In genomic region chr12:57085999-57086950, GRCh38 we compare ENCODE assay signal across 8 cellular contexts. TPM values are rescaled to one million over a fixed set of nuclear protein-coding genes. Genes with fewer than 3 reads are reported as not detected.
DNase-seq lines count a peak whose midpoint lies in the region; ATAC-seq, FAIRE-seq and TF ChIP-seq lines count a peak whose summit lies in the region.

No MANE protein-coding gene starts in this region.

- TSS peak; percentile 79 for BruUV-seq in HCT116 (replicated peaks; lab: Mats Ljungman, UMichigan)

- peak overlapping the region; percentile 59 to 82 for H3K4me3 ChIP-seq in HCT116 (replicated peaks in 1 of 2; ENCODE audit: low read depth in 1 of 2, low read length in 2 of 2)
- H3K4me3 ChIP-seq in SJSA1, result peak overlapping the region; percentile 55
- H3K4me3 ChIP-seq in astrocyte (ENCODE audit: insufficient read depth, low read depth, low read length), result peak overlapping the region; percentile 83
- peak overlapping the region; percentile 73 for H3K4me3 ChIP-seq in iPS-11a (ENCODE audit: low read depth, low read length)
- peak overlapping the region; percentile 67 for H3K4me3 ChIP-seq in skeletal muscle cell (ENCODE audit: low read depth, low read length)

- TF ChIP-seq CTCF in HCT116 (IDR thresholded peaks at IDR 0.05 in 2 of 3, conservative IDR thresholded peaks at IDR 0.05 in 1 of 3; ENCODE audit: borderline replicate concordance in 1 of 3, insufficient read depth in 1 of 3, low read depth in 2 of 3, low read length in 2 of 3), result peak in 2 of 3 experiments; percentile 18 to 51; a peak in 2 of 6 replicates
- peak; percentile 26 for TF ChIP-seq CTCF in astrocyte (IDR thresholded peaks at IDR 0.05; ENCODE audit: insufficient read depth, low read depth, low read length)

- intact Hi-C loops in HCT116 (cut with micrococcal nuclease), result loop anchor here (5.0 kb wide), 1 partner anchor 376 kb away; no protein-coding TSS in a partner anchor

- DNase-seq in CD1c-positive myeloid dendritic cell (ENCODE audit: extremely low spot score), result peak; percentile 66
- DNase-seq in HCT116 (ENCODE audit: low read depth, low spot score), result no peak
- DNase-seq in SJSA1 (ENCODE audit: low read depth in 1 of 2, low spot score in 2 of 2), result peak; percentile 76 to 81
- DNase-seq in astrocyte (ENCODE audit: low read depth), result peak; percentile 62
- peak; percentile 47 for DNase-seq in skeletal muscle cell (ENCODE audit: low read depth)
- no peak for DNase-seq in epidermal melanocyte (ENCODE audit: insufficient read length, low spot score)

- no peaks in the 10 kb centered on the region for H3K9me3 Mint-ChIP-seq in astrocyte (ENCODE audit: unreplicated experiment)

- no peak for TF ChIP-seq POLR2A in HCT116 (IDR thresholded peaks at IDR 0.05; ENCODE audit: borderline replicate concordance, extremely low read depth, insufficient read depth, insufficient read length)

- H3K9me3 ChIP-seq in HCT116 (ENCODE audit: control insufficient read depth in 1 of 2, insufficient read depth in 1 of 2, low read depth in 1 of 2, low read length in 2 of 2) (no peaks in the 10 kb centered on the region), SJSA1 (replicated peaks) (no peaks in the 10 kb centered on the region), astrocyte (ENCODE audit: insufficient read depth, low read depth, low read length) (no peaks in the 10 kb centered on the region)

- H3K36me3 Mint-ChIP-seq in astrocyte (ENCODE audit: low read depth, unreplicated experiment), result peaks cover 6% of the 10 kb centered on the region

- H3K79me2 ChIP-seq in HCT116 (ENCODE audit: insufficient read depth, low read length), result peaks cover 21% of the 10 kb centered on the region
- peaks cover 24% of the 10 kb centered on the region for H3K79me2 ChIP-seq in astrocyte (ENCODE audit: insufficient read depth, low read length)

- H4K20me1 ChIP-seq in HCT116 (ENCODE audit: insufficient read depth) (no peaks in the 10 kb centered on the region), astrocyte (ENCODE audit: insufficient read depth, low read length) (peaks cover 18% of the 10 kb centered on the region)

- peaks cover 13% of the 10 kb centered on the region for H3K4me1 Mint-ChIP-seq in astrocyte (ENCODE audit: low read depth, unreplicated experiment)

- H2AFZ ChIP-seq in HCT116 (ENCODE audit: low read depth, low read length, poor library complexity, severe bottlenecking) (no peak overlapping the region), astrocyte (ENCODE audit: low read depth, low read length) (peak overlapping the region; percentile 53)

- H3K27ac ChIP-seq in HCT116 (ENCODE audit: low read depth, low read length) (peak overlapping the region; percentile 100), SJSA1 (peak overlapping the region; percentile 92), astrocyte (ENCODE audit: low read depth, low read length) (peak overlapping the region; percentile 97)

- H3K36me3 ChIP-seq in HCT116 (ENCODE audit: control insufficient read depth in 1 of 2, insufficient read depth in 2 of 2, low read length in 2 of 2) (peaks cover 0 to 6% of the 10 kb centered on the region in 2 experiments; a peak in 1 of 4 replicates), SJSA1 (peaks cover 9% of the 10 kb centered on the region), astrocyte (ENCODE audit: insufficient read depth, low read length) (no peaks in the 10 kb centered on the region)

- POLR2A ChIA-PET in HCT116 (lab: Charles Lee), result interaction anchor here (2.6 to 4.8 kb wide), 2 partner anchors 8 to 25 kb away, joined by 23 to 50 read pairs; partner anchors contain the start of genes NEMP1 and STAT6

- H3K27me3 ChIP-seq in HCT116 (ENCODE audit: insufficient read depth, low read length) (no peaks in the 10 kb centered on the region), SJSA1 (replicated peaks) (no peaks in the 10 kb centered on the region), astrocyte (ENCODE audit: insufficient read depth, low read length) (no peaks in the 10 kb centered on the region)

- no peak for FAIRE-seq in astrocyte (lab: Jason Lieb, UNC)

- RAD21 ChIA-PET in HCT116 (lab: Charles Lee; ENCODE audit: low non-redundant PET in 1 of 2, low total read pairs in 2 of 2, uncharacterized antibody in 2 of 2, unreplicated experiment in 2 of 2), result interaction anchor here in 1 of 2 experiments (0.7 kb wide), 1 partner anchor 25 kb away, joined by 3 read pairs; the partner anchor contains the start of gene STAT6

- no peaks in the 10 kb centered on the region for H3K27me3 Mint-ChIP-seq in astrocyte (ENCODE audit: low read depth, unreplicated experiment)

- H3K9ac ChIP-seq in HCT116 (ENCODE audit: low read length) (peak overlapping the region; percentile 91), astrocyte (ENCODE audit: low read length) (peak overlapping the region; percentile 94)

- peaks cover 27 to 46% of the 10 kb centered on the region in 2 experiments for H3K4me1 ChIP-seq in HCT116 (ENCODE audit: control insufficient read depth in 1 of 2, insufficient read depth in 2 of 2, low read length in 2 of 2)
- peaks cover 20% of the 10 kb centered on the region for H3K4me1 ChIP-seq in SJSA1 (replicated peaks)
- H3K4me1 ChIP-seq in astrocyte (ENCODE audit: insufficient read depth, low read length), result peaks cover 28% of the 10 kb centered on the region

- ATAC-seq in HCT116 (peak; percentile 9; the same call in 1 of the 2 replicates), HG03442 (IDR thresholded peaks at IDR 0.05; ENCODE audit: unreplicated experiment) (no peak)

- no peak for TF ChIP-seq RAD21 in HCT116 (IDR thresholded peaks at IDR 0.05; ENCODE audit: low read depth)

- peak overlapping the region; percentile 96 for H3K4me2 ChIP-seq in HCT116 (ENCODE audit: low read length)
- H3K4me2 ChIP-seq in astrocyte (ENCODE audit: low read length), result peak overlapping the region; percentile 96

- H3K9me2 ChIP-seq in HCT116 (ENCODE audit: insufficient read depth), result no peaks in the 10 kb centered on the region

- peak overlapping the region; percentile 87 for H3K4me3 Mint-ChIP-seq in astrocyte (ENCODE audit: unreplicated experiment)

- peak overlapping the region; percentile 98 for H3K27ac Mint-ChIP-seq in astrocyte (ENCODE audit: unreplicated experiment)

- CTCF ChIA-PET in HCT116 (lab: Charles Lee), result interaction anchor here (0.6 to 2.5 kb wide), 2 partner anchors 14 to 25 kb away, joined by 3 to 20 read pairs; partner anchors contain the start of gene STAT6

TF ChIP-seq in HCT116, 20 proteins besides CTCF, POLR2A, EP300 and RAD21:
- peak; percentile 13 for TF ChIP-seq YY1 (IDR thresholded peaks at IDR 0.05; ENCODE audit: extremely low read depth, insufficient replicate concordance, low read depth, low read length)
- TF ChIP-seq SRF (IDR thresholded peaks at IDR 0.05; ENCODE audit: low read depth), result no peak

RNA-seq across cellular contexts. Expression of gene NAB2, which starts 2.6 kb away (rescaled TPM):
- total RNA-seq in HCT116 (2021; ENCODE audit: unreplicated experiment), result 77.1 TPM
- 59.6 and 68.8 TPM in 2 replicates for polyA plus RNA-seq in HCT116 (2012)
- total RNA-seq in SJSA1 (2014; rRNA removed; shearing (Covaris generic)), result 21.6 and 22.2 TPM in 2 replicates
- total RNA-seq in astrocyte, result 36.6 and 37.8 TPM in 2 replicates

RNA-seq across cellular contexts. Expression of gene NEMP1, which starts 7.7 kb away (rescaled TPM):
- 35.2 TPM for total RNA-seq in HCT116 (2021; ENCODE audit: unreplicated experiment)
- polyA plus RNA-seq in HCT116 (2012), result 9.0 and 12.3 TPM in 2 replicates
- total RNA-seq in SJSA1 (2014; rRNA removed; shearing (Covaris generic)), result 31.5 and 40.3 TPM in 2 replicates
- total RNA-seq in astrocyte, result 9.4 and 10.6 TPM in 2 replicates

RNA-seq across cellular contexts. Expression of gene STAT6, which starts 24.9 kb away (rescaled TPM):
- total RNA-seq in HCT116 (2021; ENCODE audit: unreplicated experiment), result 78.5 TPM
- polyA plus RNA-seq in HCT116 (2012), result 53.3 and 55.0 TPM in 2 replicates
- 29.9 and 34.0 TPM in 2 replicates for total RNA-seq in SJSA1 (2014; rRNA removed; shearing (Covaris generic))
- total RNA-seq in astrocyte, result 33.8 and 36.2 TPM in 2 replicates

RNA-seq across cellular contexts. Expression of gene MYO1A, which starts 36.3 kb away (rescaled TPM):
- 0.76 TPM for total RNA-seq in HCT116 (2021; ENCODE audit: unreplicated experiment)
- 0.49 and 0.69 TPM in 2 replicates for polyA plus RNA-seq in HCT116 (2012)
- total RNA-seq in SJSA1 (2014; rRNA removed; shearing (Covaris generic)), result not detected in 2 replicates
- 0.34 TPM in 1 of 2 replicates, not detected in the other for total RNA-seq in astrocyte

RNA-seq across cellular contexts. Expression of gene LRP1, which starts 42.0 kb away (rescaled TPM):
- total RNA-seq in HCT116 (2021; ENCODE audit: unreplicated experiment), result 12.0 TPM
- polyA plus RNA-seq in HCT116 (2012), result 9.3 and 14.6 TPM in 2 replicates
- 21.2 and 33.3 TPM in 2 replicates for total RNA-seq in SJSA1 (2014; rRNA removed; shearing (Covaris generic))
- total RNA-seq in astrocyte, result 369 and 397 TPM in 2 replicates

Comparison
In these comparisons a context has a peak if more than half of its experiments do, and no peak if none do; other contexts are left out.
1. DNase-seq: peak in CD1c-positive myeloid dendritic cell (single experiment), SJSA1 (2 of 2), astrocyte (single experiment) and skeletal muscle cell (single experiment); none in HCT116 (single experiment) and epidermal melanocyte (single experiment).
2. Peak in every context shown above with its lines, with median percentiles within 50 percentile points of each other: H3K27ac ChIP-seq and H3K4me3 ChIP-seq.